In genomic region chr10:2791774-2792443, GRCh38 we compare ENCODE assay signal across 12 cellular contexts.
DNase-seq lines count a peak whose midpoint lies in the region; ATAC-seq, FAIRE-seq and TF ChIP-seq lines count a peak whose summit lies in the region.
"Had no signal": no experiment of that assay in that cellular context is flagged by ENCODE, and none has a peak within 500 bp of the region (broad histone marks: within the 10 kb centered on the region; RNA-seq: fewer than 3 reads in every experiment).

No MANE protein-coding gene starts in this region.

- H3K9me3 ChIP-seq in breast epithelium (peaks cover 0 to 12% of the 10 kb centered on the region in 2 donors), kidney (ENCODE audit: control insufficient read depth in 1 of 2, low read length in 2 of 2) (peaks cover 0 to under 1% of the 10 kb centered on the region in 2 donors)

- no peaks in the 10 kb centered on the region for H3K4me1 ChIP-seq in breast epithelium
- no peaks in the 10 kb centered on the region for H3K4me1 ChIP-seq in kidney (ENCODE audit: control insufficient read depth in 1 of 2, insufficient read depth in 1 of 2, low read depth in 1 of 2, low read length in 2 of 2)

- peak overlapping the region; percentile 15; the same call in 1 of the 2 replicates for H3K4me3 ChIP-seq in Jurkat, Clone E6-1 (ENCODE audit: low read length)
- H3K4me3 ChIP-seq in breast epithelium (no peak overlapping the region), kidney (ENCODE audit: low read length in 2 of 2) (no peak overlapping the region)
- H3K4me3 ChIP-seq: GM23248 had no signal

- no peak for FAIRE-seq in kidney (lab: Jason Lieb, UNC)

- DNase-seq in stimulated activated CD4-positive, alpha-beta T cell treated with anti-CD3 and anti-CD28 coated beads, Interleukin-1b, Interleukin-23, amount 100 ng/mL, for 48 hours = peak; percentile 12
- no peak for DNase-seq in stimulated activated CD4-positive, alpha-beta T cell treated with anti-CD3 and anti-CD28 coated beads, Interleukin-12 subunit alpha, Interleukin-12 subunit beta, amount 100 ng/mL, for 4 hours
- peak; percentile 95 for DNase-seq in Jurkat, Clone E6-1 (ENCODE audit: low read depth, low spot score)
- DNase-seq in breast epithelium (ENCODE audit: low spot score in 2 of 2) (no peak), HK-2 (ENCODE audit: unreplicated experiment) (no peak), kidney (no peak), substantia nigra (lab: John Stamatoyannopoulos, UW) (no peak)
- DNase-seq: central memory CD4-positive, alpha-beta T cell; GM23248; naive B cell; NCI-H1694 treated with DMSO at 0.1 percent for 48 hours had no signal

- H3K27ac ChIP-seq in breast epithelium (no peak overlapping the region), kidney (ENCODE audit: low read depth in 2 of 2, low read length in 2 of 2) (no peak overlapping the region), substantia nigra (ENCODE audit: low read depth, low read length, poor library complexity, severe bottlenecking) (no peak overlapping the region)
- H3K27ac ChIP-seq: GM23248 had no signal

- intact Hi-C loops in breast epithelium (cut with DNase I; ENCODE audit: low total_unique reads) = no loop called here
- intact Hi-C loops in kidney (cut with DNase I) = no loop called here

- H3K27me3 ChIP-seq in breast epithelium = peaks cover 0 to 4% of the 10 kb centered on the region in 2 donors

- TF ChIP-seq CTCF in breast epithelium (IDR thresholded peaks at IDR 0.05) (no peak), kidney (IDR thresholded peaks at IDR 0.05; ENCODE audit: borderline replicate concordance, extremely low read depth, insufficient read depth) (no peak)

- H3K36me3 ChIP-seq in breast epithelium (no peaks in the 10 kb centered on the region), kidney (ENCODE audit: control insufficient read depth in 1 of 2, insufficient read depth in 2 of 2, low read length in 2 of 2) (no peaks in the 10 kb centered on the region)

- TF ChIP-seq POLR2A in breast epithelium (IDR thresholded peaks at IDR 0.05) = no peak

- H3K9ac ChIP-seq in kidney (ENCODE audit: low read length in 2 of 2) = no peak overlapping the region
- H3K9ac ChIP-seq: GM23248 had no signal

- ATAC-seq in HG02588 (IDR thresholded peaks at IDR 0.05; ENCODE audit: unreplicated experiment) = peak; percentile 65

Comparison
In these comparisons a context has a peak if more than half of its experiments do, and no peak if none do; other contexts are left out.
1. DNase-seq: peak in stimulated activated CD4-positive, alpha-beta T cell treated with anti-CD3 and anti-CD28 coated beads, Interleukin-1b, Interleukin-23, amount 100 ng/mL, for 48 hours (single experiment) and Jurkat, Clone E6-1 (single experiment); none in stimulated activated CD4-positive, alpha-beta T cell treated with anti-CD3 and anti-CD28 coated beads, Interleukin-12 subunit alpha, Interleukin-12 subunit beta, amount 100 ng/mL, for 4 hours (single experiment), breast epithelium (0 of 2), HK-2 (single experiment), kidney (single experiment) and substantia nigra (0 of 49).